ENCODE assay signal across 8 cellular contexts in the genomic region with DNA sequence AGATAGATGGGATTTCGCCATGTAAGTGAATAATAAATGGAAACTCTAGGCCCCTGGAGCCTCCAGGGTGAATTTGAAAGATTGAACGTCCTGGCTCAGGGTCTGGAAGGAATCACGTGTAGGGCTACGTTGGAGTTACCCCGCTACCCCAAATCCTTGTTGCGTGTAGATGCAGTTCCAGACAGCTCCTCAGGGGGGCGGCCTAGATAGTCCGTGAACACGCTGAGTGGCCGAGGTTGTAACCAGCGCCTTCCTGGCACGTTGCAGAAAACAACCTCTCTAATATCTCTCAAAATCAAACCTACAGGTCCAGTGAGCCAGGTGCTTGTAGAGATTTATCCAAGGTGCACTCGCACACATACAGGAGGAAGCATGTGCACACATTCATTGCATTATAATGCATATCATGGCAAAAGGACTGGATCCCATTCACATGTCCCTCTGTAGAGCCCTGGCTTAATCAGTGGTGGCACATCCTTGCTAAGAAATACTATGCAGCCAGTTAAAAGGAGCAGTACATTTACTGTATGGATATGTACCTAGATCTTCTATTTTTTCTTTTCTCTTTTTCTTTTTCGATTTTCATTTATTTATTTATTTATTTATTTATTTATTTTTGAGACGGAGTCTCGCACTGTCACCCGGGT. TPM values are rescaled to one million over a fixed set of nuclear protein-coding genes. Genes with fewer than 3 reads are reported as not detected.
DNase-seq lines count a peak whose midpoint lies in the region; ATAC-seq and TF ChIP-seq lines count a peak whose summit lies in the region.

No MANE protein-coding gene starts in this region.

- DNase-seq in NCI-H446 treated with DMSO at 0.1 percent for 48 hours (lab: John Stamatoyannopoulos, UW) = peak; percentile 8
- peak; percentile 92 to 93 for DNase-seq in activated CD4-positive, alpha-beta T cell treated with anti-CD3 and anti-CD28 coated beads, Interleukin-2, amount 50 U/mL, for 48 hours
- DNase-seq in effector memory CD4-positive, alpha-beta T cell = peak; percentile 55 to 65 (median 55)
- DNase-seq in mucosa of descending colon = peak; percentile 79 to 88 (median 85)
- peak; percentile 94 for DNase-seq in stimulated activated CD8-positive, alpha-beta memory T cell treated with anti-CD3 and anti-CD28 coated beads, Interleukin-4, amount 100 ng/mL, for 48 hours

- H3K4me3 ChIP-seq in effector memory CD4-positive, alpha-beta T cell (ENCODE audit: insufficient read depth, low read depth, low read length, poor library complexity, severe bottlenecking) = no peak overlapping the region
- no peak overlapping the region for H3K4me3 ChIP-seq in mucosa of descending colon

- peaks cover 21% of the 10 kb centered on the region for H3K4me1 ChIP-seq in effector memory CD4-positive, alpha-beta T cell (ENCODE audit: control insufficient read depth, insufficient read depth, low read length, poor library complexity, severe bottlenecking)
- peaks cover 15% of the 10 kb centered on the region for H3K4me1 ChIP-seq in mucosa of descending colon (ENCODE audit: low read depth)

- TF ChIP-seq CTCF in GM12873 (IDR thresholded peaks at IDR 0.05; ENCODE audit: insufficient read depth, low read depth, low read length, missing control alignments) (peak; percentile 88), mucosa of descending colon (IDR thresholded peaks at IDR 0.05) (peak; percentile 83)

- H3K27ac ChIP-seq in effector memory CD4-positive, alpha-beta T cell (ENCODE audit: insufficient read depth, low read length, poor library complexity, severe bottlenecking) = no peak overlapping the region

- H3K36me3 ChIP-seq in effector memory CD4-positive, alpha-beta T cell (ENCODE audit: control insufficient read depth, insufficient read depth, low read length) = no peaks in the 10 kb centered on the region
- no peaks in the 10 kb centered on the region for H3K36me3 ChIP-seq in mucosa of descending colon (ENCODE audit: low read depth)

- peaks cover 5% of the 10 kb centered on the region for H3K27me3 ChIP-seq in effector memory CD4-positive, alpha-beta T cell (replicated peaks; ENCODE audit: control insufficient read depth, insufficient read depth, low read length, poor library complexity, severe bottlenecking)

- ATAC-seq in mucosa of descending colon = peak; percentile 25
- no peak for ATAC-seq in HG03342 (IDR thresholded peaks at IDR 0.05; ENCODE audit: unreplicated experiment)
- ATAC-seq in HG03045 (IDR thresholded peaks at IDR 0.05; ENCODE audit: unreplicated experiment) = no peak

- intact Hi-C loops in mucosa of descending colon (cut with DNase I, micrococcal nuclease) = no loop called here

- no peaks in the 10 kb centered on the region for H3K9me3 ChIP-seq in effector memory CD4-positive, alpha-beta T cell (ENCODE audit: control insufficient read depth, low read length)
- H3K9me3 ChIP-seq in mucosa of descending colon = no peaks in the 10 kb centered on the region

RNA-seq across cellular contexts. Expression of a gene that starts 2.5 kb away (rescaled TPM):
- 10 to 100 TPM; 57.5 to 75.7 (median 61.0) TPM for total RNA-seq in mucosa of descending colon

RNA-seq across cellular contexts. Expression of a gene that starts 11.5 kb away (rescaled TPM):
- total RNA-seq in mucosa of descending colon = under 1 TPM in 2 of 3 donors, not detected in 1; 0.23 to 0.31 TPM

RNA-seq across cellular contexts. Expression of a gene that starts 38.0 kb away (rescaled TPM):
- 100 to 1,000 TPM in 1 of 3 donors, 10 to 100 TPM in 2; 63.0 to 119 (median 93.5) TPM for total RNA-seq in mucosa of descending colon

Comparison
In these comparisons a context has a peak if more than half of its experiments do, and no peak if none do; other contexts are left out.
1. DNase-seq: peak in every context shown above with its lines; median percentile 94 in stimulated activated CD8-positive, alpha-beta memory T cell treated with anti-CD3 and anti-CD28 coated beads, Interleukin-4, amount 100 ng/mL, for 48 hours; 92 in activated CD4-positive, alpha-beta T cell treated with anti-CD3 and anti-CD28 coated beads, Interleukin-2, amount 50 U/mL, for 48 hours; 85 in mucosa of descending colon; 55 in effector memory CD4-positive, alpha-beta T cell; 8 in NCI-H446 treated with DMSO at 0.1 percent for 48 hours.